In genomic region chr19:58123354-58123753, GRCh38 we compare ENCODE assay signal across 2 cellular contexts.
TF ChIP-seq lines count a peak whose summit lies in the region.

No MANE protein-coding gene starts in this region.

TF ChIP-seq in liver, 16 proteins besides CTCF, POLR2A, EP300 and RAD21:
- TF ChIP-seq EGR1 (IDR thresholded peaks at IDR 0.05; ENCODE audit: low read depth in 2 of 2) (no peak), JUND (IDR thresholded peaks at IDR 0.05) (no peak), FOXA2 (IDR thresholded peaks at IDR 0.05) (no peak), GABPA (IDR thresholded peaks at IDR 0.05 in 1 of 2, conservative IDR thresholded peaks at IDR 0.05 in 1 of 2) (no peak), RXRA (IDR thresholded peaks at IDR 0.05) (no peak), FOXA1 (IDR thresholded peaks at IDR 0.05) (no peak), YY1 (IDR thresholded peaks at IDR 0.05) (no peak), SP1 (IDR thresholded peaks at IDR 0.05) (no peak)
- TF ChIP-seq, protein P1, sequence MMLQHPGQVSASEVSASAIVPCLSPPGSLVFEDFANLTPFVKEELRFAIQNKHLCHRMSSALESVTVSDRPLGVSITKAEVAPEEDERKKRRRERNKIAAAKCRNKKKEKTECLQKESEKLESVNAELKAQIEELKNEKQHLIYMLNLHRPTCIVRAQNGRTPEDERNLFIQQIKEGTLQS (IDR thresholded peaks at IDR 0.05) = no peak

TF ChIP-seq in GM12878, 131 proteins besides CTCF, POLR2A, EP300 and RAD21:
- TF ChIP-seq ZNF274 (IDR thresholded peaks at IDR 0.05; ENCODE audit: insufficient read depth, insufficient read length) = no peak
- TF ChIP-seq CBX5 (IDR thresholded peaks at IDR 0.05; ENCODE audit: low read depth) = peak; percentile 48; the same call in 1 of the 2 replicates
